In genomic region chr1:227437495-227438008, GRCh38 we compare ENCODE assay signal across 8 cellular contexts.
DNase-seq lines count a peak whose midpoint lies in the region; ATAC-seq, FAIRE-seq and TF ChIP-seq lines count a peak whose summit lies in the region.

No MANE protein-coding gene starts in this region.

- H3K9me3 ChIP-seq in astrocyte (ENCODE audit: insufficient read depth, low read depth, low read length) (no peaks in the 10 kb centered on the region), stomach smooth muscle (ENCODE audit: control insufficient read depth in 2 of 2, low read length in 2 of 2) (no peaks in the 10 kb centered on the region)

- peaks cover 27% of the 10 kb centered on the region for H3K27me3 Mint-ChIP-seq in astrocyte (ENCODE audit: low read depth, unreplicated experiment)

- H3K27me3 ChIP-seq in astrocyte (ENCODE audit: insufficient read depth, low read length) (peaks cover 9% of the 10 kb centered on the region), stomach smooth muscle (ENCODE audit: control insufficient read depth in 1 of 2, insufficient read depth in 2 of 2, low read length in 2 of 2) (peaks cover 2% of the 10 kb centered on the region in 2 donors)

- H3K36me3 Mint-ChIP-seq in astrocyte (ENCODE audit: low read depth, unreplicated experiment) = no peaks in the 10 kb centered on the region

- H2AFZ ChIP-seq in astrocyte (ENCODE audit: low read depth, low read length) = peak overlapping the region; percentile 80

- no peak overlapping the region for H3K27ac Mint-ChIP-seq in astrocyte (ENCODE audit: unreplicated experiment)

- peak; percentile 72 for DNase-seq in NCI-H2081 treated with DMSO at 0.1 percent for 48 hours (lab: John Stamatoyannopoulos, UW)
- peak; percentile 44 for DNase-seq in astrocyte (ENCODE audit: low read depth)
- peak; percentile 67 for DNase-seq in iris pigment epithelial cell (ENCODE audit: low read depth)
- no peak for DNase-seq in cortex of kidney (lab: John Stamatoyannopoulos, UW)

- H3K4me1 ChIP-seq in astrocyte (ENCODE audit: insufficient read depth, low read length) (no peaks in the 10 kb centered on the region), stomach smooth muscle (ENCODE audit: control insufficient read depth, insufficient read depth, low read length) (peaks cover 2% of the 10 kb centered on the region)

- peak overlapping the region; percentile 63 for H3K9ac ChIP-seq in astrocyte (ENCODE audit: low read length)
- peak overlapping the region; percentile 50 to 62 for H3K9ac ChIP-seq in stomach smooth muscle (ENCODE audit: low read length in 2 of 2)

- peak overlapping the region; percentile 90 for H3K4me2 ChIP-seq in astrocyte (ENCODE audit: low read length)

- H3K9me3 Mint-ChIP-seq in astrocyte (ENCODE audit: unreplicated experiment) = no peaks in the 10 kb centered on the region

- H3K27ac ChIP-seq in astrocyte (ENCODE audit: low read depth, low read length) = no peak overlapping the region
- H3K27ac ChIP-seq in stomach smooth muscle (ENCODE audit: low read length) = no peak overlapping the region

- H3K4me3 ChIP-seq in astrocyte (ENCODE audit: insufficient read depth, low read depth, low read length) (no peak overlapping the region), stomach smooth muscle (ENCODE audit: low read length in 2 of 2) (peak overlapping the region; percentile 74 to 83)

- H3K36me3 ChIP-seq in astrocyte (ENCODE audit: insufficient read depth, low read length) = no peaks in the 10 kb centered on the region
- H3K36me3 ChIP-seq in stomach smooth muscle (ENCODE audit: control insufficient read depth in 2 of 2, insufficient read depth in 2 of 2, low read length in 2 of 2) = no peaks in the 10 kb centered on the region

- no peaks in the 10 kb centered on the region for H3K79me2 ChIP-seq in astrocyte (ENCODE audit: insufficient read depth, low read length)

- H3K4me1 Mint-ChIP-seq in astrocyte (ENCODE audit: low read depth, unreplicated experiment) = no peaks in the 10 kb centered on the region

- peak; percentile 72 for FAIRE-seq in astrocyte (lab: Jason Lieb, UNC)

- ATAC-seq in HG02840 (IDR thresholded peaks at IDR 0.05; ENCODE audit: low FRiP score, unreplicated experiment) (no peak), HG03520 (IDR thresholded peaks at IDR 0.05; ENCODE audit: unreplicated experiment) (no peak)

- H4K20me1 ChIP-seq in astrocyte (ENCODE audit: insufficient read depth, low read length) = no peaks in the 10 kb centered on the region

- TF ChIP-seq CTCF in GM12873 (IDR thresholded peaks at IDR 0.05; ENCODE audit: insufficient read depth, low read depth, low read length, missing control alignments) = peak; percentile 11
- TF ChIP-seq CTCF in astrocyte (IDR thresholded peaks at IDR 0.05; ENCODE audit: insufficient read depth, low read depth, low read length) = peak; percentile 40

- no peak overlapping the region for H3K4me3 Mint-ChIP-seq in astrocyte (ENCODE audit: unreplicated experiment)
